In the genomic region with DNA sequence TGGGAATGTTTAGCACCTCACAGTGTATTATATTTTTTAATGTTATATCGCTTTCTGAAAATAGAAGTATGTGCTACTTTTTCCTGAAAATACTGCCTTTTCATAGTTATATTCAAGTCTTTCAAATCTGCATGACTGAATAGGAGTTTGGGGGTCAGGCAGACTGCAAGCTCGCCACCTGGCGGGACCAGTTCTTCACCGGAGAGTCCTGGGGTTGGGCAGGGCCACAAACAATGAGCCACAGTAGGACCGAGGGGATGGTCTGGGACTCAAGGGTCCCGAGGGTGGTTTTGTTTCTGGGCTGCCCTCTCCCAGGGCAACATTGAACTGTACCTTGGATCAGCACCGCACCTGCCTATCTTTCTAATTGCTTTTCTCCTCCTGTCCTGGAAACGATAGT, we compare ENCODE assay signal across 20 cellular contexts.
DNase-seq lines count a peak whose midpoint lies in the region; ATAC-seq and TF ChIP-seq lines count a peak whose summit lies in the region.
"Had no signal": no experiment of that assay in that cellular context is flagged by ENCODE, and none has a peak within 500 bp of the region (broad histone marks: within the 10 kb centered on the region; RNA-seq: fewer than 3 reads in every experiment).

No MANE protein-coding gene starts in this region.

- H3K27ac ChIP-seq in PC-3 (ENCODE audit: low read length) (no peak overlapping the region), hepatocyte (no peak overlapping the region)
- no peak overlapping the region for H3K27ac ChIP-seq in CD4-positive, alpha-beta memory T cell (ENCODE audit: low read depth, low read length)
- H3K27ac ChIP-seq: stomach had no signal

- H3K4me1 Mint-ChIP-seq in CD4-positive, alpha-beta memory T cell, result no peaks in the 10 kb centered on the region
- H3K4me1 Mint-ChIP-seq: activated CD4-positive, alpha-beta T cell treated with anti-CD3 and anti-CD28 coated beads, Interleukin-2, amount 10 ng/mL, durations not matched to agents 7 days and 5 days; activated naive CD8-positive, alpha-beta T cell treated with anti-CD3 and anti-CD28 coated beads, Interleukin-2, amount 10 ng/mL, durations not matched to agents 7 days and 5 days had no signal

- H3K79me2 ChIP-seq in PC-3 (ENCODE audit: low read length) (no peaks in the 10 kb centered on the region), hepatocyte (no peaks in the 10 kb centered on the region)

- DNase-seq in BE2C (peak; percentile 12), GM12865 (ENCODE audit: low read depth) (peak; percentile 32), PC-3 (peak; percentile 30), hepatocyte (ENCODE audit: low spot score) (no peak), NCI-H2107 (lab: John Stamatoyannopoulos, UW) (no peak), HuH-7 (ENCODE audit: low spot score) (no peak)
- DNase-seq in activated CD4-positive, alpha-beta T cell treated with anti-CD3 and anti-CD28 coated beads for 4 hours, result no peak
- no peak for DNase-seq in CD4-positive, alpha-beta memory T cell
- DNase-seq: activated CD4-positive, alpha-beta T cell treated with anti-CD3 and anti-CD28 coated beads, Interleukin-2, amount 10 ng/mL, durations not matched to agents 7 days and 5 days; activated naive CD8-positive, alpha-beta T cell treated with anti-CD3 and anti-CD28 coated beads, Interleukin-2, amount 10 ng/mL, durations not matched to agents 7 days and 5 days; activated T-cell treated with anti-CD3 and anti-CD28 coated beads, Interleukin-2, amount 50 U/mL, for 4 hours; caudate nucleus; DMS153; effector memory CD8-positive, alpha-beta T cell; NCI-H2081 treated with DMSO at 0.1 percent for 48 hours; NCI-H748 treated with DMSO at 0.1 percent for 48 hours; occipital lobe; SHP77 treated with DMSO at 0.1 percent for 48 hours; stimulated activated CD4-positive, alpha-beta T cell treated with anti-CD3 and anti-CD28 coated beads, Interleukin-12 subunit alpha, Interleukin-12 subunit beta, amount 100 ng/mL, for 4 hours; stomach had no signal

- H3K9ac ChIP-seq in PC-3 (ENCODE audit: low read length), result no peak overlapping the region

- H2AFZ ChIP-seq in PC-3 (ENCODE audit: low read length) (peak overlapping the region; percentile 30; the same call in 1 of the 2 replicates), hepatocyte (no peak overlapping the region)

- CTCF ChIA-PET in PC-3 (lab: Charles Lee), result interaction anchor here (0.6 kb wide), 1 partner anchor 77 kb away, joined by 3 read pairs; no protein-coding TSS in a partner anchor
- CTCF ChIA-PET in CD4-positive, alpha-beta memory T cell (lab: Charles Lee; ENCODE audit: partially characterized antibody), result no interaction called here

- intact Hi-C loops in PC-3 (cut with micrococcal nuclease), result loop anchor here (1.0 kb wide), 1 partner anchor 351 kb away; no protein-coding TSS in a partner anchor
- intact Hi-C loops in CD4-positive, alpha-beta memory T cell (cut with micrococcal nuclease), result no loop called here

- H3K9me3 Mint-ChIP-seq in CD4-positive, alpha-beta memory T cell, result no peaks in the 10 kb centered on the region
- H3K9me3 Mint-ChIP-seq: activated CD4-positive, alpha-beta T cell treated with anti-CD3 and anti-CD28 coated beads, Interleukin-2, amount 10 ng/mL, durations not matched to agents 7 days and 5 days; activated naive CD8-positive, alpha-beta T cell treated with anti-CD3 and anti-CD28 coated beads, Interleukin-2, amount 10 ng/mL, durations not matched to agents 7 days and 5 days; activated T-cell treated with anti-CD3 and anti-CD28 coated beads, Interleukin-2, amount 50 U/mL, for 4 hours; effector memory CD8-positive, alpha-beta T cell had no signal

- no peaks in the 10 kb centered on the region for H3K9me2 ChIP-seq in PC-3 (replicated peaks; ENCODE audit: low read length)
- H3K9me2 ChIP-seq in hepatocyte (replicated peaks; ENCODE audit: insufficient read depth), result no peaks in the 10 kb centered on the region

- H3K4me3 Mint-ChIP-seq in CD4-positive, alpha-beta memory T cell, result no peak overlapping the region
- H3K4me3 Mint-ChIP-seq: activated CD4-positive, alpha-beta T cell treated with anti-CD3 and anti-CD28 coated beads, Interleukin-2, amount 10 ng/mL, durations not matched to agents 7 days and 5 days; activated naive CD8-positive, alpha-beta T cell treated with anti-CD3 and anti-CD28 coated beads, Interleukin-2, amount 10 ng/mL, durations not matched to agents 7 days and 5 days; activated T-cell treated with anti-CD3 and anti-CD28 coated beads, Interleukin-2, amount 50 U/mL, for 4 hours; effector memory CD8-positive, alpha-beta T cell had no signal

- BruUV-seq in PC-3 (replicated peaks; lab: Mats Ljungman, UMichigan), result no TSS peak

- POLR2A ChIA-PET in PC-3 (lab: Charles Lee; ENCODE audit: unreplicated experiment), result no interaction called here
- POLR2A ChIA-PET in CD4-positive, alpha-beta memory T cell (lab: Charles Lee; ENCODE audit: partially characterized antibody), result no interaction called here

- no peaks in the 10 kb centered on the region for H3F3A ChIP-seq in PC-3 (ENCODE audit: low read length, unreplicated experiment)

- H3K36me3 Mint-ChIP-seq in CD4-positive, alpha-beta memory T cell, result no peaks in the 10 kb centered on the region
- H3K36me3 Mint-ChIP-seq: activated naive CD8-positive, alpha-beta T cell treated with anti-CD3 and anti-CD28 coated beads, Interleukin-2, amount 10 ng/mL, durations not matched to agents 7 days and 5 days had no signal

- TF ChIP-seq CTCF in BE2C (IDR thresholded peaks at IDR 0.05; ENCODE audit: low read depth, low read length) (peak; percentile 41), GM12865 (IDR thresholded peaks at IDR 0.05; ENCODE audit: insufficient read depth, low read depth, low read length, missing control alignments) (peak; percentile 25), PC-3 (conservative IDR thresholded peaks at IDR 0.05; ENCODE audit: low read depth, low read length) (peak; percentile 42), hepatocyte (IDR thresholded peaks at IDR 0.05; ENCODE audit: poor library complexity) (peak; percentile 20)

- no peaks in the 10 kb centered on the region for H3K9me3 ChIP-seq in BE2C
- no peaks in the 10 kb centered on the region for H3K9me3 ChIP-seq in PC-3 (ENCODE audit: low read length)
- no peaks in the 10 kb centered on the region for H3K9me3 ChIP-seq in hepatocyte (ENCODE audit: low read depth)
- no peaks in the 10 kb centered on the region for H3K9me3 ChIP-seq in CD4-positive, alpha-beta memory T cell (ENCODE audit: control insufficient read depth in 1 of 2, low read length in 2 of 2)
- H3K9me3 ChIP-seq: stomach had no signal

- no peaks in the 10 kb centered on the region for H4K20me1 ChIP-seq in PC-3 (ENCODE audit: low read length)
- H4K20me1 ChIP-seq in hepatocyte (ENCODE audit: insufficient read depth, poor library complexity, severe bottlenecking), result no peaks in the 10 kb centered on the region

- no peak overlapping the region for H3K27ac Mint-ChIP-seq in CD4-positive, alpha-beta memory T cell
- H3K27ac Mint-ChIP-seq: activated CD4-positive, alpha-beta T cell treated with anti-CD3 and anti-CD28 coated beads, Interleukin-2, amount 10 ng/mL, durations not matched to agents 7 days and 5 days; activated naive CD8-positive, alpha-beta T cell treated with anti-CD3 and anti-CD28 coated beads, Interleukin-2, amount 10 ng/mL, durations not matched to agents 7 days and 5 days; effector memory CD8-positive, alpha-beta T cell had no signal

- whole genome bisulfite sequencing in hepatocyte (ENCODE audit: low lambda C conversion rate, missing lambda C conversion rate), result 63% methylated on average over 8 of the region's 8 CpGs

- H3K4me2 ChIP-seq in PC-3 (ENCODE audit: low read length) (no peak overlapping the region), hepatocyte (no peak overlapping the region)

- no peaks in the 10 kb centered on the region for H3K27me3 ChIP-seq in BE2C
- no peaks in the 10 kb centered on the region for H3K27me3 ChIP-seq in PC-3 (ENCODE audit: low read length)
- no peaks in the 10 kb centered on the region for H3K27me3 ChIP-seq in hepatocyte
- no peaks in the 10 kb centered on the region for H3K27me3 ChIP-seq in CD4-positive, alpha-beta memory T cell (ENCODE audit: insufficient read depth, low read length)
- H3K27me3 ChIP-seq: stomach had no signal

- ATAC-seq in PC-3, result peak; percentile 70
- ATAC-seq: activated T-cell treated with anti-CD3 and anti-CD28 coated beads, Interleukin-2, amount 50 U/mL, for 4 hours; effector memory CD8-positive, alpha-beta T cell had no signal

- H3K4me1 ChIP-seq in BE2C (no peaks in the 10 kb centered on the region), PC-3 (ENCODE audit: insufficient read depth, low read length) (no peaks in the 10 kb centered on the region), hepatocyte (ENCODE audit: insufficient read depth) (no peaks in the 10 kb centered on the region)
- no peaks in the 10 kb centered on the region for H3K4me1 ChIP-seq in CD4-positive, alpha-beta memory T cell (ENCODE audit: insufficient read depth, low read length)

- peaks cover 3 to 20% of the 10 kb centered on the region in 2 donors for H3K27me3 Mint-ChIP-seq in CD4-positive, alpha-beta memory T cell

- H3K36me3 ChIP-seq in BE2C, result no peaks in the 10 kb centered on the region
- no peaks in the 10 kb centered on the region for H3K36me3 ChIP-seq in PC-3 (ENCODE audit: low read depth, low read length)
- H3K36me3 ChIP-seq in hepatocyte (replicated peaks; ENCODE audit: insufficient read depth, low read depth), result no peaks in the 10 kb centered on the region
- H3K36me3 ChIP-seq in CD4-positive, alpha-beta memory T cell (ENCODE audit: insufficient read depth, low read length), result no peaks in the 10 kb centered on the region
- H3K36me3 ChIP-seq: stomach had no signal

- no peak overlapping the region for H3K4me3 ChIP-seq in BE2C (ENCODE audit: low read depth, low read length)
- H3K4me3 ChIP-seq in GM12865 (ENCODE audit: low read depth, low read length), result no peak overlapping the region
- no peak overlapping the region for H3K4me3 ChIP-seq in PC-3 (ENCODE audit: low read length)
- no peak overlapping the region for H3K4me3 ChIP-seq in hepatocyte
- H3K4me3 ChIP-seq in CD4-positive, alpha-beta memory T cell (ENCODE audit: low read length in 2 of 2), result no peak overlapping the region
- H3K4me3 ChIP-seq: stomach had no signal

Comparison
In these comparisons a context has a peak if more than half of its experiments do, and no peak if none do; other contexts are left out.
1. DNase-seq: peak in BE2C (single experiment), GM12865 (single experiment) and PC-3 (single experiment); none in hepatocyte (single experiment), NCI-H2107 (single experiment), HuH-7 (single experiment), activated CD4-positive, alpha-beta T cell treated with anti-CD3 and anti-CD28 coated beads for 4 hours (0 of 2) and CD4-positive, alpha-beta memory T cell (0 of 5).
2. Peak in every context shown above with its lines, with median percentiles within 50 percentile points of each other: CTCF ChIP-seq.